1 cellular context compared by ENCODE assay signal in genomic region chr19:35710784-35711723, GRCh38.
TF ChIP-seq lines count a peak whose summit lies in the region.

No MANE protein-coding gene starts in this region.

TF ChIP-seq in HEK293, 187 proteins besides CTCF, POLR2A, EP300 and RAD21 (continued from another document):
- TF ChIP-seq PRDM10 (tag by site-specific recombination; IDR thresholded peaks at IDR 0.05) (no peak), BCL11A (tag by site-specific recombination; IDR thresholded peaks at IDR 0.05; ENCODE audit: low read depth) (no peak), ZNF184 (tag by site-specific recombination; IDR thresholded peaks at IDR 0.05) (no peak), ZNF660 (tag by site-specific recombination; IDR thresholded peaks at IDR 0.05) (no peak), ZBTB26 (tag by site-specific recombination; optimal IDR thresholded peaks at IDR 0.05) (no peak), HOXD13 (CRISPR knock-in tag; IDR thresholded peaks at IDR 0.05; ENCODE audit: borderline replicate concordance) (no peak), YY2 (tag by site-specific recombination; IDR thresholded peaks at IDR 0.05) (no peak), KLF1 (tag by site-specific recombination; IDR thresholded peaks at IDR 0.05) (peak; percentile 98), ZNF391 (tag by site-specific recombination; IDR thresholded peaks at IDR 0.05; ENCODE audit: borderline replicate concordance, low read depth) (no peak), EGR2 (tag by site-specific recombination; IDR thresholded peaks at IDR 0.05; ENCODE audit: low read depth) (no peak)
TF ChIP-seq in HEK293: peak in this region for 6.
